Comparison of ENCODE assay signal across 12 cellular contexts in the genomic region with DNA sequence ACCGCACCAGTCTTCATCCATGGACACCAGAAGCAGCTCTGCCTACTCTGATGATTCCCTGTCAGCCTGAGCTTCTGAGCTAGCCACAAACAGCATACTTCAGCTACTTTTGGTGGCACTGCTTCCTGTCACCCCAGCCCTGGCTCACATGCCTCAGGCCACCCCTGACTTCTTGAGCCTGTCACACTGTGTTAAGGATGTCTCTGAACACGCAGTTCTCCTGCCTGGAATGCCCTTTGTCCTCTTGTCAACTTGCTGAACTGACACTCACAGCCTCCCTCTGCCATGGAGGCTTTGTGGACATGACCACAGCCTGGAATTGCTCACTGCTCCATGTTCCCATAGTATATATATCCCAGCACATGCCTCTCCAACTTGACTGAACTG. TPM values are rescaled to one million over a fixed set of nuclear protein-coding genes. Genes with fewer than 3 reads are reported as not detected.
DNase-seq lines count a peak whose midpoint lies in the region; ATAC-seq and TF ChIP-seq lines count a peak whose summit lies in the region.
"Had no signal": no experiment of that assay in that cellular context is flagged by ENCODE, and none has a peak within 500 bp of the region (broad histone marks: within the 10 kb centered on the region; RNA-seq: fewer than 3 reads in every experiment).

No MANE protein-coding gene starts in this region.

- no peak for DNase-seq in CD4-positive, alpha-beta T cell
- DNase-seq in RPMI7951 (ENCODE audit: low read depth) (peak; percentile 75), heart right ventricle (no peak), osteoblast (ENCODE audit: insufficient read length, low spot score, missing footprints) (no peak), HEK293T (ENCODE audit: extremely low spot score) (no peak), HUDEP-2 (lab: John Stamatoyannopoulos, UW; ENCODE audit: unreplicated experiment in 76 of 76) (no peak), NCI-H524 treated with DMSO at 0.1 percent for 48 hours (lab: John Stamatoyannopoulos, UW) (no peak)
- DNase-seq: stimulated activated CD4-positive, alpha-beta T cell treated with anti-CD3 and anti-CD28 coated beads, Interleukin-15, amount 100 ng/mL, for 24 hours; thyroid gland had no signal

- H3K4me2 ChIP-seq in osteoblast (ENCODE audit: insufficient read depth, low read length): peak overlapping the region; percentile 70

- CTCF ChIA-PET in CD4-positive, alpha-beta T cell (lab: Charles Lee): interaction anchor here (1.2 kb wide), 1 partner anchor 34 kb away, joined by 3 read pairs; no protein-coding TSS in a partner anchor
- CTCF ChIA-PET in HEK293T (lab: Yijun Ruan, JAX): interaction anchor here (0.6 kb wide), 1 partner anchor 65 kb away, joined by 3 read pairs; no protein-coding TSS in a partner anchor

- H3K79me2 ChIP-seq in osteoblast (ENCODE audit: insufficient read depth, low read length): peaks cover 96% of the 10 kb centered on the region

- no peaks in the 10 kb centered on the region for H3K27me3 Mint-ChIP-seq in CD4-positive, alpha-beta T cell

- H3K4me1 ChIP-seq in heart right ventricle (peaks cover 24 to 100% (median 94%) of the 10 kb centered on the region in 9 donors), osteoblast (ENCODE audit: insufficient read depth, low read length) (peaks cover 58% of the 10 kb centered on the region)

- H2AFZ ChIP-seq in osteoblast (ENCODE audit: low read length): no peak overlapping the region

- peaks cover 79% of the 10 kb centered on the region for H4K20me1 ChIP-seq in osteoblast (ENCODE audit: insufficient read depth, low read length)

- H3K9me3 ChIP-seq in CD4-positive, alpha-beta T cell (ENCODE audit: control insufficient read depth, low read length): no peaks in the 10 kb centered on the region
- H3K9me3 ChIP-seq in heart right ventricle: no peaks in the 10 kb centered on the region
- H3K9me3 ChIP-seq in osteoblast (ENCODE audit: low read depth, low read length): no peaks in the 10 kb centered on the region
- H3K9me3 ChIP-seq: thyroid gland had no signal

- H3K27ac ChIP-seq in CD4-positive, alpha-beta T cell (ENCODE audit: low read depth, low read length): no peak overlapping the region
- H3K27ac ChIP-seq in heart right ventricle (peak overlapping the region in 5 of 10 donors; percentile 11 to 93 (median 42)), osteoblast (ENCODE audit: low read depth, low read length) (peak overlapping the region; percentile 95)
- H3K27ac ChIP-seq: thyroid gland had no signal

- no peak for ATAC-seq in CD4-positive, alpha-beta T cell (ENCODE audit: poor library complexity)
- ATAC-seq in heart right ventricle (peak in 7 of 8 donors; percentile 6 to 75 (median 45)), HG03460 (IDR thresholded peaks at IDR 0.05; ENCODE audit: unreplicated experiment) (no peak)

- H3K4me3 ChIP-seq in heart right ventricle: no peak overlapping the region
- H3K4me3 ChIP-seq in osteoblast (ENCODE audit: insufficient read depth, low read length): peak overlapping the region; percentile 27
- H3K4me3 ChIP-seq: thyroid gland had no signal

- peak overlapping the region; percentile 31 for H3K27ac Mint-ChIP-seq in CD4-positive, alpha-beta T cell

- peaks cover 80% of the 10 kb centered on the region for H3K36me3 Mint-ChIP-seq in CD4-positive, alpha-beta T cell (ENCODE audit: low read depth)

- intact Hi-C loops in CD4-positive, alpha-beta T cell (cut with DNase I, micrococcal nuclease): no loop called here
- intact Hi-C loops in heart right ventricle (cut with DNase I): no loop called here

- POLR2A ChIA-PET in CD4-positive, alpha-beta T cell (lab: Charles Lee): no interaction called here
- POLR2A ChIA-PET in HEK293T (lab: Yijun Ruan, JAX): no interaction called here

- no peak overlapping the region for H3K4me3 Mint-ChIP-seq in CD4-positive, alpha-beta T cell

- H3K27me3 ChIP-seq in CD4-positive, alpha-beta T cell (ENCODE audit: control insufficient read depth, insufficient read depth, low read length): no peaks in the 10 kb centered on the region
- H3K27me3 ChIP-seq in heart right ventricle (no peaks in the 10 kb centered on the region), osteoblast (ENCODE audit: insufficient read depth, low read length) (no peaks in the 10 kb centered on the region)
- H3K27me3 ChIP-seq: thyroid gland had no signal

- no peak for TF ChIP-seq CTCF in CD4-positive, alpha-beta T cell (IDR thresholded peaks at IDR 0.05)
- TF ChIP-seq CTCF in heart right ventricle (IDR thresholded peaks at IDR 0.05) (no peak), osteoblast (IDR thresholded peaks at IDR 0.05; ENCODE audit: extremely low read depth, low read depth, low read length) (no peak)

- H3K36me3 ChIP-seq in heart right ventricle: peaks cover 0 to 46% (median 6%) of the 10 kb centered on the region in 9 donors
- H3K36me3 ChIP-seq in osteoblast (ENCODE audit: insufficient read depth, low read length): peaks cover 29% of the 10 kb centered on the region

- no peaks in the 10 kb centered on the region for H3K9me3 Mint-ChIP-seq in CD4-positive, alpha-beta T cell

- peaks cover 96% of the 10 kb centered on the region for H3K4me1 Mint-ChIP-seq in CD4-positive, alpha-beta T cell (ENCODE audit: low read depth)

- 48 to 58% methylated on average over 2 of the region's 2 CpGs for WGBS in heart right ventricle, 2 donors

TF ChIP-seq in HEK293T, 16 proteins besides CTCF, POLR2A, EP300 and RAD21:
- no peak for TF ChIP-seq NFRKB (IDR thresholded peaks at IDR 0.05)
- no peak for TF ChIP-seq ELF4 (IDR thresholded peaks at IDR 0.05)
- no peak for TF ChIP-seq BHLHE40 (IDR thresholded peaks at IDR 0.05; ENCODE audit: borderline replicate concordance)
- no peak for TF ChIP-seq L3MBTL2 (conservative IDR thresholded peaks at IDR 0.05)
- TF ChIP-seq FOXA1 (IDR thresholded peaks at IDR 0.05): no peak
- TF ChIP-seq SUZ12 (IDR thresholded peaks at IDR 0.05): no peak
- no peak for TF ChIP-seq CTBP1 (IDR thresholded peaks at IDR 0.05; ENCODE audit: borderline replicate concordance)
- no peak for TF ChIP-seq SP1 (IDR thresholded peaks at IDR 0.05)
- no peak for TF ChIP-seq FOXM1 (IDR thresholded peaks at IDR 0.05; ENCODE audit: borderline replicate concordance)
- TF ChIP-seq, protein P1, sequence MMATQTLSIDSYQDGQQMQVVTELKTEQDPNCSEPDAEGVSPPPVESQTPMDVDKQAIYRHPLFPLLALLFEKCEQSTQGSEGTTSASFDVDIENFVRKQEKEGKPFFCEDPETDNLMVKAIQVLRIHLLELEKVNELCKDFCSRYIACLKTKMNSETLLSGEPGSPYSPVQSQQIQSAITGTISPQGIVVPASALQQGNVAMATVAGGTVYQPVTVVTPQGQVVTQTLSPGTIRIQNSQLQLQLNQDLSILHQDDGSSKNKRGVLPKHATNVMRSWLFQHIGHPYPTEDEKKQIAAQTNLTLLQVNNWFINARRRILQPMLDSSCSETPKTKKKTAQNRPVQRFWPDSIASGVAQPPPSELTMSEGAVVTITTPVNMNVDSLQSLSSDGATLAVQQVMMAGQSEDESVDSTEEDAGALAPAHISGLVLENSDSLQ (IDR thresholded peaks at IDR 0.05): no peak
- no peak for TF ChIP-seq LEF1 (IDR thresholded peaks at IDR 0.05; ENCODE audit: borderline replicate concordance)
- TF ChIP-seq ARNT (IDR thresholded peaks at IDR 0.05): no peak
- no peak for TF ChIP-seq ZNF384 (IDR thresholded peaks at IDR 0.05)
- no peak for TF ChIP-seq FOXK2 (IDR thresholded peaks at IDR 0.05)

RNA-seq across cellular contexts. Expression of a gene that starts 7.2 kb away (rescaled TPM):
- total RNA-seq in CD4-positive, alpha-beta T cell: 100 to 1,000 TPM; 114 to 120 TPM
- 235 and 252 TPM in 2 replicates for total RNA-seq in RPMI7951 (2014; rRNA removed; shearing (Covaris generic))
- 100 to 1,000 TPM in 4 of 10 donors, 10 to 100 TPM in 6; 80.0 to 125 (median 98.0) TPM for total RNA-seq in heart right ventricle
- 100 to 1,000 TPM; 124 to 152 TPM for polyA plus RNA-seq in heart right ventricle
- 150 and 162 TPM in 2 replicates for total RNA-seq in osteoblast

RNA-seq across cellular contexts. Expression of a gene that starts 55.3 kb away (rescaled TPM):
- under 1 TPM in 1 of 2 experiments, not detected in 1; 0.08 TPM for total RNA-seq in CD4-positive, alpha-beta T cell
- total RNA-seq in RPMI7951 (2014; rRNA removed; shearing (Covaris generic)): not detected in 2 replicates
- total RNA-seq in heart right ventricle: not detected
- polyA plus RNA-seq in heart right ventricle: not detected
- not detected in 2 replicates for total RNA-seq in osteoblast
- total RNA-seq: HT1080, SK-MEL-5, thyroid gland had no signal

Comparison
In these comparisons a context has a peak if more than half of its experiments do, and no peak if none do; other contexts are left out.
1. ATAC-seq: peak in heart right ventricle (7 of 8); none in CD4-positive, alpha-beta T cell (single experiment) and HG03460 (single experiment).